Comparison of ENCODE assay signal across 11 cellular contexts in the genomic region with DNA sequence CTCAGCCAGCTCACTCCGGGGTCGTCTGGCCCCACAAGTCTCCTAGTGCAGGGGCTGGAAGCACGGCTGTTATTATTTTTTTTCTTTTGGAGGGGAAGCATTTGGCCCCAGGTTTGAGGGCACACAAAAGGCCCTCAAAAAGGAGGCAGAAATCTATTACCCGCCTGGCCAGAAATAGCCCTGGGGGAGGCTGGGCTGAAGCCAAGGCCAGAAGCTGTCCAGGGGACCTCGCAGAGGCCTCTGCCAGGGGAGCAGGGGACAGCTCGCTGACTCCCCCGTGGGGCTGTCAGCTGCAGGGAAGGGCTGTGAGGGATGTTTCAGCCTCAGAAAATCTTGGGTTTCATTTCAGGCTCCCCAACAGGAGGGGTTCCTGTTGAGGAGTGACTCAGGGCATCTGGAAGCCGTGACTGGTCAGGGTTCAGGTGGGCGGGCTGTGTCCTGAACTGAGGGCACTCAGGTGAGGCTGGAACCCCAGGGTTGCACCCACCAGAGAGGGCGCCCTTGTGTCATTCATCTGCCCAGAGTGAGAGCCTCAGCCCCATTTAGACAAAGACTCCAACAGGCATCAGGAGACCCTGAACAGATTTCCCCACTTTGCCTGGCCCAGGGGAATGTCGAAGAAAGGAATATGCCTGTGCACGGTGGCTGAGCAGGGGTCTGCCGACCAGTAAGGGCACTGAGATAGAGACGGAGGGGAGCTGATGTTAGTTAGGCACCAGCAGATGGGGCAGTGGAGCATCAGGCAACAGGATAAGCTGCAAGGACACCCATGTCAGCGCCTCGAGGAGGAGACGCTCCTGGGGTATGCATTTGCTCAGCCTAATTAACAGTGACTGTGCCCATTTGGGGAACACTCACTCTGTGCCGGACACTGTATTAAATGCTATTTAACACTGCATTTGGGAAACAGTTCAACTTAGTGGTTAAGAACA. TPM values are rescaled to one million over a fixed set of nuclear protein-coding genes. Genes with fewer than 3 reads are reported as not detected.
A peak's percentile ranks its signal among the peaks of the same experiment; 100 is the strongest.
DNase-seq lines count a peak whose midpoint lies in the region; ATAC-seq, FAIRE-seq and TF ChIP-seq lines count a peak whose summit lies in the region.
"Had no signal": no experiment of that assay in that cellular context is flagged by ENCODE, and none has a peak within 500 bp of the region (broad histone marks: within the 10 kb centered on the region; RNA-seq: fewer than 3 reads in every experiment).

No MANE protein-coding gene starts in this region.

- FAIRE-seq in bronchial epithelial cell (lab: Jason Lieb, UNC) (no peak), GM12891 (lab: Jason Lieb, UNC) (no peak)
- FAIRE-seq: endothelial cell of umbilical vein had no signal

- TF ChIP-seq CTCF in GM12865 (IDR thresholded peaks at IDR 0.05; ENCODE audit: insufficient read depth, low read depth, low read length, missing control alignments) (peak; percentile 29), bronchial epithelial cell (IDR thresholded peaks at IDR 0.05; ENCODE audit: insufficient read depth, low read length, severe bottlenecking) (peak; percentile 58)

- TF ChIP-seq POLR2A in GM12891 (IDR thresholded peaks at IDR 0.05; ENCODE audit: low read depth, low read length) = no peak

- H3K36me3 ChIP-seq in bronchial epithelial cell (ENCODE audit: control insufficient read depth, insufficient read depth, low read length) = no peaks in the 10 kb centered on the region

- ATAC-seq in GM21529 (IDR thresholded peaks at IDR 0.05; ENCODE audit: unreplicated experiment) = no peak
- ATAC-seq in GM18870 (IDR thresholded peaks at IDR 0.05; ENCODE audit: unreplicated experiment) = no peak
- ATAC-seq: mucosa of descending colon had no signal

- DNase-seq in GM12865 (ENCODE audit: low read depth) (peak; percentile 23), Kasumi-1 (lab: John Stamatoyannopoulos, UW) (peak; percentile 35 to 58), bronchial epithelial cell (ENCODE audit: low read depth) (peak; percentile 70), medulla oblongata (ENCODE audit: extremely low spot score) (peak; percentile 27), GM12891 (ENCODE audit: insufficient read length, low spot score) (no peak), COLO829 (ENCODE audit: low spot score) (no peak)
- DNase-seq: mucosa of descending colon, NCI-H187 treated with DMSO at 0.1 percent for 48 hours had no signal

- H3K27me3 ChIP-seq in bronchial epithelial cell (ENCODE audit: control insufficient read depth, insufficient read depth, low read length) = no peaks in the 10 kb centered on the region

- H3K4me3 ChIP-seq in GM12865 (ENCODE audit: low read depth, low read length) = no peak overlapping the region
- H3K4me3 ChIP-seq in bronchial epithelial cell (ENCODE audit: low read depth, low read length) = no peak overlapping the region
- H3K4me3 ChIP-seq: mucosa of descending colon had no signal

TF ChIP-seq in GM12891, 5 proteins besides CTCF, POLR2A, EP300 and RAD21:
- TF ChIP-seq PAX5 (IDR thresholded peaks at IDR 0.05; ENCODE audit: insufficient read depth, low read length, severe bottlenecking) = no peak
- TF ChIP-seq TAF1 (IDR thresholded peaks at IDR 0.05; ENCODE audit: low read depth, low read length) = no peak
- TF ChIP-seq SPI1 (IDR thresholded peaks at IDR 0.05; ENCODE audit: low read depth, low read length) = no peak
- TF ChIP-seq POU2F2 (IDR thresholded peaks at IDR 0.05; ENCODE audit: low read depth, low read length) = no peak
- no peak for TF ChIP-seq POLR2AphosphoS5 (IDR thresholded peaks at IDR 0.05; ENCODE audit: low read depth, low read length)

RNA-seq across cellular contexts. Expression of gene SLC6A11, which starts 43.5 kb away (rescaled TPM):
- total RNA-seq in bronchial epithelial cell = 3.2 and 3.5 TPM in 2 replicates
- polyA plus RNA-seq in GM12891 (2012; ENCODE audit: low read depth, missing spikeins) = not detected
- total RNA-seq: endothelial cell of umbilical vein had no signal
- polyA plus RNA-seq: endothelial cell of umbilical vein had no signal

Comparison
In these comparisons a context has a peak if more than half of its experiments do, and no peak if none do; other contexts are left out.
1. DNase-seq: peak in GM12865 (single experiment), Kasumi-1 (2 of 2), bronchial epithelial cell (single experiment) and medulla oblongata (single experiment); none in GM12891 (single experiment) and COLO829 (single experiment).